ENCODE assay signal across 8 cellular contexts in the genomic region with DNA sequence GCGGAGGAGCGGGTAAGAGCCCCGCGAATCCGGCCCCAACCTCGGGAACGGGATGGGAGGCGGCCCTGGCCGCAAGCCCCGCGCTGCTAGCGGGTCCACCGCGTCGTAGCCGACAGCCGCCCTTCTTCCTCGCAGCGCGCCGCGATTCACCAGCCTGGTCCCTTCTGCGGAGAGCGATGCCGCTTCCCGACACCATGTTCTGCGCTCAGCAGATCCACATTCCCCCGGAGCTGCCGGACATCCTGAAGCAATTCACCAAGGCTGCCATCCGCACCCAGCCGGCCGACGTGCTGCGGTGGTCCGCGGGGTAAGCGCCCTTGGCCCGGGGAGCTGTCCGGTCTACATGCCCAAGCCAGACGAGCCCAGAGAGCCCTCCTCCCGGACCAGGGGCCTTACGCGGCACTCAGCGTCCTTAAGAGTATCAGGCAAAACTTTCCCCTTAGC. TPM values are rescaled to one million over a fixed set of nuclear protein-coding genes. Genes with fewer than 3 reads are reported as not detected.
DNase-seq lines count a peak whose midpoint lies in the region; ATAC-seq, FAIRE-seq and TF ChIP-seq lines count a peak whose summit lies in the region.

No MANE protein-coding gene starts in this region.

- H3K36me3 ChIP-seq in astrocyte (ENCODE audit: insufficient read depth, low read length) (peaks cover 7% of the 10 kb centered on the region), thymus (ENCODE audit: control insufficient read depth, insufficient read depth) (no peaks in the 10 kb centered on the region)

- ATAC-seq in GM19463 (IDR thresholded peaks at IDR 0.05; ENCODE audit: unreplicated experiment) (peak; percentile 37), HG03457 (IDR thresholded peaks at IDR 0.05; ENCODE audit: unreplicated experiment) (peak; percentile 23)

- no peak for FAIRE-seq in astrocyte (lab: Jason Lieb, UNC)

- WGBS in thymus: under 1% methylated on average over 44 of the region's 44 CpGs

- peak overlapping the region; percentile 81 for H3K9ac ChIP-seq in astrocyte (ENCODE audit: low read length)

- no peak overlapping the region for H3K27ac Mint-ChIP-seq in astrocyte (ENCODE audit: unreplicated experiment)

- peak overlapping the region; percentile 95 for H3K4me2 ChIP-seq in astrocyte (ENCODE audit: low read length)

- H3K79me2 ChIP-seq in astrocyte (ENCODE audit: insufficient read depth, low read length): no peaks in the 10 kb centered on the region

- peaks cover 5% of the 10 kb centered on the region for H3K27me3 Mint-ChIP-seq in astrocyte (ENCODE audit: low read depth, unreplicated experiment)

- TF ChIP-seq CTCF in astrocyte (IDR thresholded peaks at IDR 0.05; ENCODE audit: insufficient read depth, low read depth, low read length): no peak

- H3K9me3 Mint-ChIP-seq in astrocyte (ENCODE audit: unreplicated experiment): no peaks in the 10 kb centered on the region

- H3K4me3 ChIP-seq in astrocyte (ENCODE audit: insufficient read depth, low read depth, low read length): peak overlapping the region; percentile 64
- H3K4me3 ChIP-seq in thymus (ENCODE audit: low read length): peak overlapping the region; percentile 68

- H3K36me3 Mint-ChIP-seq in astrocyte (ENCODE audit: low read depth, unreplicated experiment): peaks cover 3% of the 10 kb centered on the region

- H3K4me1 ChIP-seq in astrocyte (ENCODE audit: insufficient read depth, low read length) (peaks cover 15% of the 10 kb centered on the region), thymus (ENCODE audit: control insufficient read depth, insufficient read depth, low read length) (peaks cover 8% of the 10 kb centered on the region)

- peaks cover 10% of the 10 kb centered on the region for H3K4me1 Mint-ChIP-seq in astrocyte (ENCODE audit: low read depth, unreplicated experiment)

- H3K27me3 ChIP-seq in astrocyte (ENCODE audit: insufficient read depth, low read length): no peaks in the 10 kb centered on the region
- H3K27me3 ChIP-seq in layer of hippocampus (ENCODE audit: control insufficient read depth, insufficient read depth, low read length): no peaks in the 10 kb centered on the region
- peaks cover 3% of the 10 kb centered on the region for H3K27me3 ChIP-seq in thymus (ENCODE audit: control insufficient read depth, insufficient read depth)

- DNase-seq in COLO829 (ENCODE audit: low spot score): peak; percentile 5
- DNase-seq in astrocyte (ENCODE audit: low read depth): peak; percentile 18
- no peak for DNase-seq in NCI-H446 treated with DMSO at 0.1 percent for 48 hours (lab: John Stamatoyannopoulos, UW)
- DNase-seq in NCI-H2227 treated with DMSO at 0.1 percent for 48 hours (lab: John Stamatoyannopoulos, UW): no peak

- peaks cover 9% of the 10 kb centered on the region for H4K20me1 ChIP-seq in astrocyte (ENCODE audit: insufficient read depth, low read length)

- peak overlapping the region; percentile 80 for H3K4me3 Mint-ChIP-seq in astrocyte (ENCODE audit: unreplicated experiment)

- H3K9me3 ChIP-seq in astrocyte (ENCODE audit: insufficient read depth, low read depth, low read length) (no peaks in the 10 kb centered on the region), thymus (ENCODE audit: control insufficient read depth) (no peaks in the 10 kb centered on the region)

- H3K27ac ChIP-seq in astrocyte (ENCODE audit: low read depth, low read length): no peak overlapping the region
- peak overlapping the region; percentile 74 for H3K27ac ChIP-seq in layer of hippocampus (ENCODE audit: low read depth, low read length)
- no peak overlapping the region for H3K27ac ChIP-seq in thymus (ENCODE audit: low read depth)

- peak overlapping the region; percentile 80 for H2AFZ ChIP-seq in astrocyte (ENCODE audit: low read depth, low read length)

RNA-seq across cellular contexts. Expression of a gene that starts 0.3 kb away (rescaled TPM):
- total RNA-seq in astrocyte: 0.60 and 0.77 TPM in 2 replicates
- 0.68 TPM for polyA plus RNA-seq in thymus

Comparison
In these comparisons a context has a peak if more than half of its experiments do, and no peak if none do; other contexts are left out.
1. DNase-seq: peak in COLO829 (single experiment) and astrocyte (single experiment); none in NCI-H446 treated with DMSO at 0.1 percent for 48 hours (single experiment) and NCI-H2227 treated with DMSO at 0.1 percent for 48 hours (single experiment).